8 cellular contexts compared by ENCODE assay signal in genomic region chr2:72800491-72800890, GRCh38.
"Had no signal": no experiment of that assay in that cellular context is flagged by ENCODE, and none has a peak within 500 bp of the region (broad histone marks: within the 10 kb centered on the region; RNA-seq: fewer than 3 reads in every experiment).

No MANE protein-coding gene starts in this region.

- H3K36me3 ChIP-seq: HAP-1 had no signal

- H3K4me1 ChIP-seq: HAP-1 had no signal

- H3K9me3 ChIP-seq: HAP-1 had no signal

- FAIRE-seq: HTR-8/SVneo had no signal

- H3K9ac ChIP-seq: GM23248 had no signal

- H3K27ac ChIP-seq: GM23248 had no signal

- DNase-seq: GM23248, GOT3, H7, HFFc6, KBM-7 had no signal

- ATAC-seq: HCT116 had no signal

- H3K4me3 ChIP-seq: GM23248, HAP-1 had no signal

- H2AFZ ChIP-seq: GM23248 had no signal
